11 cellular contexts compared by ENCODE assay signal in genomic region chr6:125507987-125508655, GRCh38.
DNase-seq lines count a peak whose midpoint lies in the region; ATAC-seq and TF ChIP-seq lines count a peak whose summit lies in the region.
"Had no signal": no experiment of that assay in that cellular context is flagged by ENCODE, and none has a peak within 500 bp of the region (broad histone marks: within the 10 kb centered on the region; RNA-seq: fewer than 3 reads in every experiment).

No MANE protein-coding gene starts in this region.

- H3K4me3 ChIP-seq in BLaER1 treated with 17β-estradiol and CSF1 and Interleukin-3, amounts not matched to agents 10 nM and 100 nM, result no peak overlapping the region
- no peak overlapping the region for H3K4me3 ChIP-seq in Jurkat, Clone E6-1 (ENCODE audit: low read length)
- H3K4me3 ChIP-seq in fibroblast of pulmonary artery (replicated peaks; ENCODE audit: low read depth, low read length) (no peak overlapping the region), gastroesophageal sphincter (no peak overlapping the region), coronary artery (no peak overlapping the region), trophoblast cell (ENCODE audit: low read depth, low read length) (no peak overlapping the region)

- H2BK5ac ChIP-seq in trophoblast cell (ENCODE audit: low read depth, low read length, poor library complexity), result no peak overlapping the region

- no peak for TF ChIP-seq EP300 in gastroesophageal sphincter (IDR thresholded peaks at IDR 0.05)

- H3K9me3 ChIP-seq in BLaER1 treated with 17β-estradiol and CSF1 and Interleukin-3, amounts not matched to agents 10 nM and 100 nM (replicated peaks in 1 of 11), result peaks cover 13 to 24% (median 16%) of the 10 kb centered on the region in 11 experiments
- H3K9me3 ChIP-seq in gastroesophageal sphincter, result no peaks in the 10 kb centered on the region
- H3K9me3 ChIP-seq in trophoblast cell (ENCODE audit: insufficient read depth, low read depth, low read length), result no peaks in the 10 kb centered on the region

- H3K4me1 ChIP-seq in BLaER1 treated with 17β-estradiol and CSF1 and Interleukin-3, amounts not matched to agents 10 nM and 100 nM, result peaks cover 16 to 28% (median 23%) of the 10 kb centered on the region in 10 experiments
- H3K4me1 ChIP-seq in gastroesophageal sphincter (no peaks in the 10 kb centered on the region), trophoblast cell (ENCODE audit: control insufficient read depth in 1 of 2, insufficient read depth in 2 of 2, low read length in 2 of 2) (peaks cover 4 to 5% of the 10 kb centered on the region in 2 experiments)

- no peaks in the 10 kb centered on the region for H3K27me3 ChIP-seq in BLaER1 treated with 17β-estradiol and CSF1 and Interleukin-3, amounts not matched to agents 10 nM and 100 nM
- no peaks in the 10 kb centered on the region for H3K27me3 ChIP-seq in gastroesophageal sphincter
- H3K27me3 ChIP-seq in trophoblast cell (ENCODE audit: insufficient read depth, low read length), result no peaks in the 10 kb centered on the region

- in situ Hi-C loops in GM13976 (cut with MboI; ENCODE audit: low sequenced_read_pairs, unreplicated experiment), result loop anchor here (10.0 to 25.0 kb wide), 2 partner anchors 193 to 254 kb away; no protein-coding TSS in a partner anchor

- no peak for TF ChIP-seq POLR2A in gastroesophageal sphincter (IDR thresholded peaks at IDR 0.05)

- no peak overlapping the region for H3K18ac ChIP-seq in trophoblast cell (ENCODE audit: low read length)

- no peak overlapping the region for H3K4ac ChIP-seq in trophoblast cell (ENCODE audit: low read depth, low read length)

- H4K20me1 ChIP-seq in BLaER1 treated with 17β-estradiol and CSF1 and Interleukin-3, amounts not matched to agents 10 nM and 100 nM, result no peaks in the 10 kb centered on the region

- peak overlapping the region; percentile 18 to 62 (median 49); a peak in 21 of 22 replicates for H3K4me2 ChIP-seq in BLaER1 treated with 17β-estradiol and CSF1 and Interleukin-3, amounts not matched to agents 10 nM and 100 nM
- no peak overlapping the region for H3K4me2 ChIP-seq in trophoblast cell (ENCODE audit: low read length)

- H3K23ac ChIP-seq in trophoblast cell (ENCODE audit: low read length), result no peak overlapping the region

- no peak overlapping the region for H2AFZ ChIP-seq in trophoblast cell (ENCODE audit: insufficient read depth, low read length, poor library complexity)

- no peaks in the 10 kb centered on the region for H3K79me2 ChIP-seq in trophoblast cell (ENCODE audit: control insufficient read depth, insufficient read depth, low read length, poor library complexity)

- H4K12ac ChIP-seq in trophoblast cell (ENCODE audit: low read depth, low read length), result no peak overlapping the region

- peak overlapping the region in 9 of 11 experiments; percentile 9 to 48 (median 44); a peak in 12 of 22 replicates for H3K27ac ChIP-seq in BLaER1 treated with 17β-estradiol and CSF1 and Interleukin-3, amounts not matched to agents 10 nM and 100 nM
- H3K27ac ChIP-seq in gastroesophageal sphincter (no peak overlapping the region), coronary artery (no peak overlapping the region), trophoblast cell (ENCODE audit: low read depth, low read length) (no peak overlapping the region)

- H3K9ac ChIP-seq in BLaER1 treated with 17β-estradiol and CSF1 and Interleukin-3, amounts not matched to agents 10 nM and 100 nM, result no peak overlapping the region
- no peak overlapping the region for H3K9ac ChIP-seq in trophoblast cell (ENCODE audit: low read length)

- H3K36me3 ChIP-seq in BLaER1 treated with 17β-estradiol and CSF1 and Interleukin-3, amounts not matched to agents 10 nM and 100 nM, result peaks cover 0 to 6% (median 0%) of the 10 kb centered on the region in 11 experiments; a peak in 1 of 22 replicates
- H3K36me3 ChIP-seq in gastroesophageal sphincter (no peaks in the 10 kb centered on the region), trophoblast cell (ENCODE audit: control insufficient read depth in 1 of 2, insufficient read depth in 2 of 2, low read length in 2 of 2) (no peaks in the 10 kb centered on the region)

- H4K91ac ChIP-seq in trophoblast cell (ENCODE audit: low read depth, low read length), result no peak overlapping the region

- H2AK5ac ChIP-seq in trophoblast cell (ENCODE audit: low read length), result no peak overlapping the region

- WGBS in gastroesophageal sphincter (ENCODE audit: low coverage in 1 of 2), 2 donors, result 69 to 86% methylated on average over 4 of the region's 4 CpGs
- 100% methylated on average over 1 of the region's 4 CpGs for WGBS in trophoblast cell (ENCODE audit: extremely low coverage, insufficient coverage, insufficient read length)

- no peak overlapping the region for H3K14ac ChIP-seq in trophoblast cell (ENCODE audit: low read length)

- no peak overlapping the region for H2BK120ac ChIP-seq in trophoblast cell (ENCODE audit: insufficient read depth, low read length, poor library complexity)

- H2BK12ac ChIP-seq in trophoblast cell (ENCODE audit: low read length), result no peak overlapping the region

- ATAC-seq in gastroesophageal sphincter, result no peak
- ATAC-seq: activated CD8-positive, alpha-beta T cell treated with anti-CD3 and anti-CD28 coated beads, Interleukin-2, amount 10 ng/mL, durations not matched to agents 7 days and 5 days had no signal

- peaks cover 3% of the 10 kb centered on the region for H3K79me1 ChIP-seq in trophoblast cell (ENCODE audit: low read length)

- DNase-seq in Jurkat, Clone E6-1 (ENCODE audit: low read depth, low spot score), result peak; percentile 2
- DNase-seq in NCI-H82 (lab: John Stamatoyannopoulos, UW), result peak; percentile 86
- DNase-seq in fibroblast of pulmonary artery (ENCODE audit: low read depth), result peak; percentile 76
- DNase-seq in coronary artery (ENCODE audit: low spot score), result no peak
- no peak for DNase-seq in trophoblast cell
- no peak for DNase-seq in GM13976 (ENCODE audit: low spot score)
- DNase-seq: activated CD8-positive, alpha-beta T cell treated with anti-CD3 and anti-CD28 coated beads, Interleukin-2, amount 10 ng/mL, durations not matched to agents 7 days and 5 days; naive B cell; stimulated activated CD4-positive, alpha-beta T cell treated with anti-CD3 and anti-CD28 coated beads, Interleukin-2, amount 100 ng/mL, for 48 hours had no signal

- H4K8ac ChIP-seq in trophoblast cell (ENCODE audit: low read depth, low read length), result no peak overlapping the region

- TF ChIP-seq CTCF in fibroblast of pulmonary artery (IDR thresholded peaks at IDR 0.05; ENCODE audit: low read length, missing control alignments) (no peak), gastroesophageal sphincter (IDR thresholded peaks at IDR 0.05) (no peak), coronary artery (IDR thresholded peaks at IDR 0.05) (no peak), GM13976 (IDR thresholded peaks at IDR 0.05; ENCODE audit: borderline replicate concordance, control extremely low read depth, extremely low read depth, insufficient read depth, missing control alignments) (no peak)

Comparison
In these comparisons a context has a peak if more than half of its experiments do, and no peak if none do; other contexts are left out.
1. H3K27ac ChIP-seq: peak in BLaER1 treated with 17β-estradiol and CSF1 and Interleukin-3, amounts not matched to agents 10 nM and 100 nM (9 of 11); none in gastroesophageal sphincter (0 of 4), coronary artery (0 of 2) and trophoblast cell (single experiment).
2. DNase-seq: peak in Jurkat, Clone E6-1 (single experiment), NCI-H82 (single experiment) and fibroblast of pulmonary artery (single experiment); none in coronary artery (single experiment), trophoblast cell (0 of 2) and GM13976 (single experiment).